8 cellular contexts compared by ENCODE assay signal in genomic region chr1:174999926-175000696, GRCh38. TPM values are rescaled to one million over a fixed set of nuclear protein-coding genes. Genes with fewer than 3 reads are reported as not detected.
DNase-seq lines count a peak whose midpoint lies in the region; ATAC-seq and TF ChIP-seq lines count a peak whose summit lies in the region.

Gene CACYBP (plus strand): TSS chr1:174999947. CDS start chr1:175000181, 234 bp downstream.

- peak in 1 of 4 donors; percentile 82 for TF ChIP-seq POLR2A in upper lobe of left lung (IDR thresholded peaks at IDR 0.05)

- intact Hi-C loops in activated CD4-positive, alpha-beta T cell treated with anti-CD3 and anti-CD28 coated beads, Interleukin-2, amount 10 ng/mL, durations not matched to agents 24 days and 14 days (cut with micrococcal nuclease), result loop anchor here (1.0 to 5.0 kb wide), 10 partner anchors 23 to 1523 kb away; partner anchors contain the start of genes CENPL, COP1, DARS2 and MRPS14

- H3K36me3 ChIP-seq in muscle layer of duodenum (ENCODE audit: control insufficient read depth in 1 of 2, insufficient read depth in 2 of 2, low read length in 2 of 2), result peaks cover 2 to 8% of the 10 kb centered on the region in 2 donors
- H3K36me3 ChIP-seq in upper lobe of left lung, result peaks cover 0 to 3% (median 0%) of the 10 kb centered on the region in 4 donors

- peak within 1 kb of the TSS; percentile 90 to 98 for H3K4me3 ChIP-seq in muscle layer of duodenum (ENCODE audit: low read depth in 1 of 2, low read length in 2 of 2)
- peak within 1 kb of the TSS; percentile 75 to 97 (median 96) for H3K4me3 ChIP-seq in upper lobe of left lung

- DNase-seq in G401 (ENCODE audit: low spot score), result peak; percentile 63
- peak; percentile 37 for DNase-seq in NCI-H1092 (lab: John Stamatoyannopoulos, UW)
- DNase-seq in activated CD4-positive, alpha-beta T cell treated with anti-CD3 and anti-CD28 coated beads, Interleukin-2, amount 10 ng/mL, durations not matched to agents 24 days and 14 days, result peak; percentile 84
- no peak for DNase-seq in epithelial cell of prostate (ENCODE audit: low read depth, low spot score)
- DNase-seq in upper lobe of left lung, result peak; percentile 37 to 99

- H3K9me3 Mint-ChIP-seq in activated CD4-positive, alpha-beta T cell treated with anti-CD3 and anti-CD28 coated beads, Interleukin-2, amount 10 ng/mL, durations not matched to agents 24 days and 14 days, result no peaks in the 10 kb centered on the region

- no peak within 1 kb of the TSS for H3K27ac Mint-ChIP-seq in activated CD4-positive, alpha-beta T cell treated with anti-CD3 and anti-CD28 coated beads, Interleukin-2, amount 10 ng/mL, durations not matched to agents 24 days and 14 days

- TF ChIP-seq EP300 in upper lobe of left lung (IDR thresholded peaks at IDR 0.05), result peak in 1 of 4 donors; percentile 60

- H3K27me3 ChIP-seq in muscle layer of duodenum (ENCODE audit: low read depth, low read length) (no peaks in the 10 kb centered on the region), upper lobe of left lung (no peaks in the 10 kb centered on the region)

- no peaks in the 10 kb centered on the region for H3K9me3 ChIP-seq in muscle layer of duodenum (ENCODE audit: control insufficient read depth in 1 of 2, low read length in 2 of 2)
- no peaks in the 10 kb centered on the region for H3K9me3 ChIP-seq in upper lobe of left lung

- H3K36me3 Mint-ChIP-seq in activated CD4-positive, alpha-beta T cell treated with anti-CD3 and anti-CD28 coated beads, Interleukin-2, amount 10 ng/mL, durations not matched to agents 24 days and 14 days (ENCODE audit: low read depth), result peaks cover 30% of the 10 kb centered on the region

- peak; percentile 0 for ATAC-seq in GM21786 (IDR thresholded peaks at IDR 0.05; ENCODE audit: unreplicated experiment)
- peak in 1 of 2 donors; percentile 31 for ATAC-seq in upper lobe of left lung (ENCODE audit: low FRiP score in 2 of 2)
- no peak for ATAC-seq in HG03439 (IDR thresholded peaks at IDR 0.05; ENCODE audit: unreplicated experiment)

- no peak within 1 kb of the TSS for H3K4me3 Mint-ChIP-seq in activated CD4-positive, alpha-beta T cell treated with anti-CD3 and anti-CD28 coated beads, Interleukin-2, amount 10 ng/mL, durations not matched to agents 24 days and 14 days

- H3K27me3 Mint-ChIP-seq in activated CD4-positive, alpha-beta T cell treated with anti-CD3 and anti-CD28 coated beads, Interleukin-2, amount 10 ng/mL, durations not matched to agents 24 days and 14 days, result no peaks in the 10 kb centered on the region

- H3K4me1 ChIP-seq in muscle layer of duodenum (ENCODE audit: control insufficient read depth in 1 of 2, insufficient read depth in 2 of 2, low read length in 2 of 2) (peaks cover 4 to 20% of the 10 kb centered on the region in 2 donors), upper lobe of left lung (peaks cover 21 to 39% (median 31%) of the 10 kb centered on the region in 4 donors)

- H3K4me1 Mint-ChIP-seq in activated CD4-positive, alpha-beta T cell treated with anti-CD3 and anti-CD28 coated beads, Interleukin-2, amount 10 ng/mL, durations not matched to agents 24 days and 14 days, result peaks cover 39% of the 10 kb centered on the region

- peak within 1 kb of the TSS; percentile 95 for H3K27ac ChIP-seq in epithelial cell of prostate
- H3K27ac ChIP-seq in muscle layer of duodenum (ENCODE audit: low read length), result peak within 1 kb of the TSS; percentile 98
- H3K27ac ChIP-seq in upper lobe of left lung, result peak within 1 kb of the TSS; percentile 97 to 99 (median 98)

- in situ Hi-C loops in G401 (cut with HindIII; ENCODE audit: low sequenced_read_pairs), result no loop called here

- 0 to 1% methylated on average over 9 to 48 of the region's 71 CpGs for WGBS in upper lobe of left lung, 2 donors

- TF ChIP-seq CTCF in upper lobe of left lung (IDR thresholded peaks at IDR 0.05), result peak in 1 of 6 experiments; percentile 19

RNA-seq across cellular contexts. Expression of gene CACYBP, which starts in this region (rescaled TPM):
- total RNA-seq in G401 (2014; rRNA removed; shearing (Covaris generic)), result 589 and 1,389 TPM in 2 replicates
- 385 and 389 TPM in 2 replicates for total RNA-seq in activated CD4-positive, alpha-beta T cell treated with anti-CD3 and anti-CD28 coated beads, Interleukin-2, amount 10 ng/mL, durations not matched to agents 24 days and 14 days
- 10 to 100 TPM; 25.1 to 84.7 (median 50.1) TPM for total RNA-seq in upper lobe of left lung
